In genomic region chr13:77521595-77522367, GRCh38 we compare ENCODE assay signal across 17 cellular contexts. TPM values are rescaled to one million over a fixed set of nuclear protein-coding genes. Genes with fewer than 3 reads are reported as not detected.
DNase-seq lines count a peak whose midpoint lies in the region; ATAC-seq, FAIRE-seq and TF ChIP-seq lines count a peak whose summit lies in the region.
"Had no signal": no experiment of that assay in that cellular context is flagged by ENCODE, and none has a peak within 500 bp of the region (broad histone marks: within the 10 kb centered on the region; RNA-seq: fewer than 3 reads in every experiment).

No MANE protein-coding gene starts in this region.

- no peak overlapping the region for H3K4me3 Mint-ChIP-seq in MCF 10A (ENCODE audit: unreplicated experiment)

- no peak overlapping the region for H3K27ac ChIP-seq in breast epithelium
- H3K27ac ChIP-seq in mammary epithelial cell (ENCODE audit: insufficient read depth, low read depth, low read length), result peak overlapping the region; percentile 40
- H3K27ac ChIP-seq in kidney (ENCODE audit: low read depth in 2 of 2, low read length in 2 of 2), result no peak overlapping the region
- no peak overlapping the region for H3K27ac ChIP-seq in left ventricle myocardium inferior (replicated peaks)
- H3K27ac ChIP-seq in ascending aorta, result no peak overlapping the region
- H3K27ac ChIP-seq: 22Rv1, parathyroid adenoma, Peyer's patch had no signal

- DNase-seq in MCF 10A (ENCODE audit: unreplicated experiment) (peak; percentile 70), breast epithelium (ENCODE audit: low spot score in 2 of 2) (no peak), mammary epithelial cell (peak; percentile 24), kidney (peak; percentile 72), left ventricle myocardium inferior (no peak), ascending aorta (ENCODE audit: low spot score in 2 of 2) (no peak)
- DNase-seq: activated CD4-positive, CD25-positive, alpha-beta regulatory T cell treated with anti-CD3 and anti-CD28 coated beads, Interleukin-2, amount 50 U/mL, for 72 hours; activated effector memory CD4-positive, alpha-beta T cell treated with anti-CD3 and anti-CD28 coated beads, Interleukin-2, amount 50 U/mL, for 16 hours; left cardiac atrium; NCI-H2081 treated with DMSO at 0.1 percent for 48 hours; Peyer's patch had no signal

- no peaks in the 10 kb centered on the region for H3K9me3 ChIP-seq in breast epithelium
- no peaks in the 10 kb centered on the region for H3K9me3 ChIP-seq in mammary epithelial cell (replicated peaks; ENCODE audit: insufficient read depth, low read length)
- no peaks in the 10 kb centered on the region for H3K9me3 ChIP-seq in kidney (ENCODE audit: control insufficient read depth in 1 of 2, low read length in 2 of 2)
- H3K9me3 ChIP-seq in left ventricle myocardium inferior (replicated peaks), result no peaks in the 10 kb centered on the region
- no peaks in the 10 kb centered on the region for H3K9me3 ChIP-seq in ascending aorta
- H3K9me3 ChIP-seq: Peyer's patch had no signal

- CTCF ChIA-PET in MCF 10A (lab: Yijun Ruan, JAX) (interaction anchor here (0.7 to 3.3 kb wide), 5 partner anchors 13 to 43 kb away, joined by 3 to 18 read pairs (median 3); no protein-coding TSS in a partner anchor), mammary epithelial cell (lab: Charles Lee; ENCODE audit: low non-redundant PET) (no interaction called here)

- no peak for TF ChIP-seq POLR2A in breast epithelium (IDR thresholded peaks at IDR 0.05)

- no peaks in the 10 kb centered on the region for H3K36me3 Mint-ChIP-seq in MCF 10A (ENCODE audit: insufficient read depth, unreplicated experiment)

- H3K9ac ChIP-seq in mammary epithelial cell (ENCODE audit: insufficient read depth, low read length), result no peak overlapping the region
- H3K9ac ChIP-seq in kidney (ENCODE audit: low read length in 2 of 2), result no peak overlapping the region
- H3K9ac ChIP-seq: parathyroid adenoma had no signal

- H3K27me3 Mint-ChIP-seq in MCF 10A (ENCODE audit: insufficient read depth, unreplicated experiment), result no peaks in the 10 kb centered on the region

- H3K4me1 ChIP-seq in breast epithelium (no peaks in the 10 kb centered on the region), mammary epithelial cell (ENCODE audit: insufficient read depth, low read length) (peaks cover 24% of the 10 kb centered on the region), kidney (ENCODE audit: control insufficient read depth in 1 of 2, insufficient read depth in 1 of 2, low read depth in 1 of 2, low read length in 2 of 2) (no peaks in the 10 kb centered on the region), left ventricle myocardium inferior (no peaks in the 10 kb centered on the region), ascending aorta (no peaks in the 10 kb centered on the region)
- H3K4me1 ChIP-seq: parathyroid adenoma, Peyer's patch had no signal

- H3K4me3 ChIP-seq in breast epithelium (no peak overlapping the region), mammary epithelial cell (replicated peaks in 1 of 3; ENCODE audit: insufficient read depth in 1 of 3, low read depth in 2 of 3, low read length in 3 of 3) (no peak overlapping the region), kidney (ENCODE audit: low read length in 2 of 2) (no peak overlapping the region), left ventricle myocardium inferior (no peak overlapping the region), ascending aorta (no peak overlapping the region)
- H3K4me3 ChIP-seq: Peyer's patch had no signal

- H3K4me2 ChIP-seq in mammary epithelial cell (ENCODE audit: insufficient read depth, low read depth, low read length), result peak overlapping the region; percentile 63

- H3K27ac Mint-ChIP-seq in MCF 10A (ENCODE audit: low read depth, unreplicated experiment), result peak overlapping the region; percentile 0

- H2AFZ ChIP-seq in mammary epithelial cell (ENCODE audit: low read depth, low read length), result peak overlapping the region; percentile 8
- H2AFZ ChIP-seq: parathyroid adenoma had no signal

- no peaks in the 10 kb centered on the region for H3K27me3 ChIP-seq in breast epithelium
- no peaks in the 10 kb centered on the region for H3K27me3 ChIP-seq in mammary epithelial cell (ENCODE audit: insufficient read depth, low read length)
- peaks cover 10% of the 10 kb centered on the region for H3K27me3 ChIP-seq in left ventricle myocardium inferior (ENCODE audit: low read depth)
- H3K27me3 ChIP-seq in ascending aorta, result no peaks in the 10 kb centered on the region
- H3K27me3 ChIP-seq: Peyer's patch had no signal

- in situ Hi-C loops in mammary epithelial cell (cut with MboI; ENCODE audit: low sequenced_read_pairs in 2 of 2), result no loop called here

- no peak for TF ChIP-seq CTCF in MCF 10A (IDR thresholded peaks at IDR 0.05; ENCODE audit: unreplicated experiment)
- no peak for TF ChIP-seq CTCF in breast epithelium (IDR thresholded peaks at IDR 0.05)
- TF ChIP-seq CTCF in mammary epithelial cell (conservative IDR thresholded peaks at IDR 0.05 in 1 of 2, IDR thresholded peaks at IDR 0.05 in 1 of 2; ENCODE audit: extremely low read depth in 1 of 2, insufficient read depth in 1 of 2, low read depth in 1 of 2, low read length in 2 of 2), result peak; percentile 7 to 13
- no peak for TF ChIP-seq CTCF in kidney (IDR thresholded peaks at IDR 0.05; ENCODE audit: borderline replicate concordance, extremely low read depth, insufficient read depth)
- no peak for TF ChIP-seq CTCF in left ventricle myocardium inferior (IDR thresholded peaks at IDR 0.05; ENCODE audit: borderline replicate concordance)
- no peak for TF ChIP-seq CTCF in ascending aorta (IDR thresholded peaks at IDR 0.05)

- BruUV-seq in MCF 10A (replicated peaks; lab: Mats Ljungman, UMichigan), result no TSS peak
- no TSS peak for BruUV-seq in mammary epithelial cell (replicated peaks; lab: Mats Ljungman, UMichigan)

- H4K20me1 ChIP-seq in mammary epithelial cell (ENCODE audit: insufficient read depth, low read length), result no peaks in the 10 kb centered on the region

- H3K36me3 ChIP-seq in breast epithelium, result no peaks in the 10 kb centered on the region
- no peaks in the 10 kb centered on the region for H3K36me3 ChIP-seq in mammary epithelial cell (ENCODE audit: insufficient read depth, low read length)
- no peaks in the 10 kb centered on the region for H3K36me3 ChIP-seq in kidney (ENCODE audit: control insufficient read depth in 1 of 2, insufficient read depth in 2 of 2, low read length in 2 of 2)
- no peaks in the 10 kb centered on the region for H3K36me3 ChIP-seq in left ventricle myocardium inferior
- H3K36me3 ChIP-seq in ascending aorta, result no peaks in the 10 kb centered on the region
- H3K36me3 ChIP-seq: Peyer's patch had no signal

- POLR2A ChIA-PET in MCF 10A (lab: Yijun Ruan, JAX), result interaction anchor here (0.6 to 2.5 kb wide), 6 partner anchors 11 to 311 kb away, joined by 3 to 8 read pairs (median 4); partner anchors contain the start of gene MYCBP2

- ATAC-seq in GM18868 (IDR thresholded peaks at IDR 0.05; ENCODE audit: unreplicated experiment) (no peak), HG02981 (IDR thresholded peaks at IDR 0.05; ENCODE audit: unreplicated experiment) (no peak)

- dilution Hi-C loops in mammary epithelial cell (cut with HindIII; ENCODE audit: low sequenced_read_pairs), result no loop called here

- WGBS in mammary epithelial cell (ENCODE audit: low coverage, missing lambda C conversion rate), result 4% methylated on average over 3 of the region's 3 CpGs

- no peak for FAIRE-seq in kidney (lab: Jason Lieb, UNC)
- FAIRE-seq: H54 had no signal

- peaks cover 28% of the 10 kb centered on the region for H3K4me1 Mint-ChIP-seq in MCF 10A (ENCODE audit: insufficient read depth, unreplicated experiment)

- H3K9me3 Mint-ChIP-seq in MCF 10A (ENCODE audit: unreplicated experiment), result no peaks in the 10 kb centered on the region

- intact Hi-C loops in MCF 10A (cut with micrococcal nuclease) (no loop called here), breast epithelium (cut with DNase I; ENCODE audit: low total_unique reads) (no loop called here), mammary epithelial cell (cut with micrococcal nuclease) (loop anchor here (5.0 kb wide), 1 partner anchor 36 kb away; no protein-coding TSS in a partner anchor), kidney (cut with DNase I) (no loop called here), left ventricle myocardium inferior (cut with micrococcal nuclease) (no loop called here), ascending aorta (cut with DNase I) (no loop called here)

- H3K79me2 ChIP-seq in mammary epithelial cell (ENCODE audit: insufficient read depth, low read length), result no peaks in the 10 kb centered on the region
- H3K79me2 ChIP-seq: parathyroid adenoma had no signal

RNA-seq across cellular contexts. Expression of gene SCEL, which starts 13.7 kb away (rescaled TPM):
- 1.0 and 1.3 TPM in 2 replicates for total RNA-seq in MCF 10A (2022)
- under 1 TPM in 2 of 3 donors, not detected in 1; under 0.01 to 0.88 TPM for total RNA-seq in breast epithelium
- total RNA-seq in mammary epithelial cell, result 1 to 10 TPM in 1 of 2 donors, under 1 TPM in 1; 0.17 to 1.7 TPM
- polyA plus RNA-seq in mammary epithelial cell, result 1.3 TPM
- 0.88 TPM for polyA minus RNA-seq in mammary epithelial cell
- 3.3 TPM for total RNA-seq in kidney
- 0.22 TPM for polyA plus RNA-seq in kidney (ENCODE audit: insufficient read depth, low read depth, low replicate concordance)
- not detected for total RNA-seq in left ventricle myocardium inferior
- total RNA-seq in ascending aorta, result not detected
- total RNA-seq: dermis microvascular lymphatic vessel endothelial cell, Peyer's patch had no signal

Comparison
In these comparisons a context has a peak if more than half of its experiments do, and no peak if none do; other contexts are left out.
1. DNase-seq: peak in MCF 10A (single experiment), mammary epithelial cell (single experiment) and kidney (single experiment); none in breast epithelium (0 of 2), left ventricle myocardium inferior (single experiment) and ascending aorta (0 of 2).
2. CTCF ChIP-seq: peak in mammary epithelial cell (2 of 2); none in MCF 10A (single experiment), breast epithelium (0 of 3), kidney (single experiment), left ventricle myocardium inferior (single experiment) and ascending aorta (0 of 3).